Comparison of ENCODE assay signal across 19 cellular contexts in the genomic region with DNA sequence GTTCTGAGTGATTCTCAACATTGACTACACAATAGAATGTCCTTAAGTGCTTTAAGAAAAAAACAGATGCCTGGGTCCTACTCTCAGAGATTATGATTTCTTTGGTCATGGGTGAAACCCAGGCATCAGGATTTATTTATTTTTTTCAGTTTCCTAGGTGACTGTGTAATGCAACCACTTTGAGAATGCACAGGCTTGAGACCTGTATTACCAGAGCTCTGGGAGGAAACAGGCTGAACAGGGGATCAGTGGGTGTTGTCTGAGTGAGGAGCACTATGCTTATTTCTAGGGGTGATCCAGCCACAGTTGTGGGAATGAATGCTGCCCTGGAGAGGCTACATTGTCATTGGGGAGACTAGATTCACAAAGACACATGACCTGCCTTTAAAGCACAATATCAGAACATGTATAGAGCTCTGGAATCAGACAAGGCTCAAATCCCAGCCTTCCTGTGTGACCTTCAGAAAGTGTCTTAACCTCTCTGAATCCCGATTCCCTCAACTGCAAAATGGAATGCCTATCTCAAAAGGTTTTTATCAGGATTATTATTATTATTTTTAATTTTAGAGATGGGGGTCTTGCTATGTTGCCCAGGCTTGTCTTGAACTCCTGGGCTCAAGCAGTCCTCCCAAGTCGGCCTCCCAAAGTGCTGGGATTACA.
A peak's percentile ranks its signal among the peaks of the same experiment; 100 is the strongest.
DNase-seq lines count a peak whose midpoint lies in the region; ATAC-seq, FAIRE-seq and TF ChIP-seq lines count a peak whose summit lies in the region.
"Had no signal": no experiment of that assay in that cellular context is flagged by ENCODE, and none has a peak within 500 bp of the region (broad histone marks: within the 10 kb centered on the region; RNA-seq: fewer than 3 reads in every experiment).

No MANE protein-coding gene starts in this region.

- WGBS in smooth muscle cell (ENCODE audit: low lambda C conversion rate): 92% methylated on average over 2 of the region's 2 CpGs
- 67 to 80% methylated on average over 1 to 2 of the region's 2 CpGs for WGBS in esophagus squamous epithelium, 2 donors

- TF ChIP-seq CTCF in WTC11 (IDR thresholded peaks at IDR 0.05): no peak
- TF ChIP-seq CTCF in smooth muscle cell (IDR thresholded peaks at IDR 0.05; ENCODE audit: borderline replicate concordance, insufficient read depth, poor library complexity, severe bottlenecking): no peak
- no peak for TF ChIP-seq CTCF in esophagus squamous epithelium (IDR thresholded peaks at IDR 0.05)

- no peak overlapping the region for H2AFZ ChIP-seq in smooth muscle cell (ENCODE audit: low read depth)

- H3K4me1 ChIP-seq in smooth muscle cell (ENCODE audit: low read depth): peaks cover 14% of the 10 kb centered on the region
- peaks cover 0 to 11% (median 0%) of the 10 kb centered on the region in 3 donors for H3K4me1 ChIP-seq in esophagus squamous epithelium
- H3K4me1 ChIP-seq: adrenal gland, uterus had no signal

- peak overlapping the region; percentile 51 for H3K4me2 ChIP-seq in smooth muscle cell

- H3K4me3 ChIP-seq in smooth muscle cell (no peak overlapping the region), esophagus squamous epithelium (no peak overlapping the region)
- H3K4me3 ChIP-seq: adrenal gland, uterus had no signal

- CTCF ChIA-PET in WTC11 (lab: Charles Lee): interaction anchor here (0.7 to 1.2 kb wide), 2 partner anchors 24 to 116 kb away, joined by 3 to 5 read pairs; no protein-coding TSS in a partner anchor

- no peaks in the 10 kb centered on the region for H3K79me2 ChIP-seq in smooth muscle cell (ENCODE audit: low read depth)

- H3K27me3 Mint-ChIP-seq in WTC11 (ENCODE audit: low read depth): no peaks in the 10 kb centered on the region
- H3K27me3 Mint-ChIP-seq: activated CD8-positive, alpha-beta T cell treated with anti-CD3 and anti-CD28 coated beads for 36 hours; CD4-positive, alpha-beta T cell; stimulated activated naive CD8-positive, alpha-beta T cell treated with anti-CD3 and anti-CD28 coated beads, Interleukin-15, amount 100 ng/mL, for 72 hours had no signal

- no peak overlapping the region for H3K4me3 Mint-ChIP-seq in WTC11
- H3K4me3 Mint-ChIP-seq: activated CD8-positive, alpha-beta T cell treated with anti-CD3 and anti-CD28 coated beads for 36 hours; activated T-helper 17 cell treated with anti-CD3 and anti-CD28 coated beads, Interleukin-2, amount 50 U/mL, for 72 hours; CD4-positive, alpha-beta T cell; natural killer cell treated with Interleukin-12 subunit alpha and Interleukin-12 subunit beta and Interleukin-15 and Interleukin-18, amount 100 ng/mL, for 72 hours; stimulated activated naive CD8-positive, alpha-beta T cell treated with anti-CD3 and anti-CD28 coated beads, Interleukin-15, amount 100 ng/mL, for 72 hours had no signal

- no peak; the same call in 1 of the 2 replicates for ATAC-seq in WTC11
- ATAC-seq: activated CD8-positive, alpha-beta T cell treated with anti-CD3 and anti-CD28 coated beads for 36 hours; activated T-helper 17 cell treated with anti-CD3 and anti-CD28 coated beads, Interleukin-2, amount 50 U/mL, for 72 hours; natural killer cell treated with Interleukin-12 subunit alpha and Interleukin-12 subunit beta and Interleukin-15 and Interleukin-18, amount 100 ng/mL, for 72 hours; stimulated activated naive CD8-positive, alpha-beta T cell treated with anti-CD3 and anti-CD28 coated beads, Interleukin-15, amount 100 ng/mL, for 72 hours had no signal

- no peaks in the 10 kb centered on the region; the same call in 1 of the 2 replicates for H3K36me3 Mint-ChIP-seq in WTC11
- H3K36me3 Mint-ChIP-seq: natural killer cell treated with Interleukin-12 subunit alpha and Interleukin-12 subunit beta and Interleukin-15 and Interleukin-18, amount 100 ng/mL, for 72 hours had no signal

- peak overlapping the region; percentile 97 for H3K27ac Mint-ChIP-seq in WTC11
- H3K27ac Mint-ChIP-seq: activated CD8-positive, alpha-beta T cell treated with anti-CD3 and anti-CD28 coated beads for 36 hours; activated T-helper 17 cell treated with anti-CD3 and anti-CD28 coated beads, Interleukin-2, amount 50 U/mL, for 72 hours; CD4-positive, alpha-beta T cell; natural killer cell treated with Interleukin-12 subunit alpha and Interleukin-12 subunit beta and Interleukin-15 and Interleukin-18, amount 100 ng/mL, for 72 hours had no signal

- H4K20me1 ChIP-seq in smooth muscle cell (ENCODE audit: low read depth): no peaks in the 10 kb centered on the region

- intact Hi-C loops in esophagus squamous epithelium (cut with DNase I): no loop called here

- POLR2A ChIA-PET in WTC11 (lab: Charles Lee): interaction anchor here (0.6 kb wide), 1 partner anchor 246 kb away, joined by 3 read pairs; no protein-coding TSS in a partner anchor

- H3K36me3 ChIP-seq in smooth muscle cell (ENCODE audit: low read depth): no peaks in the 10 kb centered on the region
- H3K36me3 ChIP-seq in esophagus squamous epithelium: no peaks in the 10 kb centered on the region
- H3K36me3 ChIP-seq: adrenal gland, uterus had no signal

- no peaks in the 10 kb centered on the region for H3F3A ChIP-seq in smooth muscle cell (ENCODE audit: low read depth)

- no peak overlapping the region for H3K9ac ChIP-seq in smooth muscle cell (ENCODE audit: low read depth)

- no peak for FAIRE-seq in frontal cortex (lab: Jason Lieb, UNC)

- H3K9me3 ChIP-seq in smooth muscle cell (replicated peaks; ENCODE audit: low read depth) (no peaks in the 10 kb centered on the region), esophagus squamous epithelium (no peaks in the 10 kb centered on the region)
- H3K9me3 ChIP-seq: adrenal gland, uterus had no signal

- H3K27me3 ChIP-seq in smooth muscle cell (ENCODE audit: low read depth) (no peaks in the 10 kb centered on the region), esophagus squamous epithelium (no peaks in the 10 kb centered on the region)
- H3K27me3 ChIP-seq: uterus had no signal

- H3K9me3 Mint-ChIP-seq in WTC11: no peaks in the 10 kb centered on the region
- H3K9me3 Mint-ChIP-seq: activated CD8-positive, alpha-beta T cell treated with anti-CD3 and anti-CD28 coated beads for 36 hours; activated T-helper 17 cell treated with anti-CD3 and anti-CD28 coated beads, Interleukin-2, amount 50 U/mL, for 72 hours; CD4-positive, alpha-beta T cell; natural killer cell treated with Interleukin-12 subunit alpha and Interleukin-12 subunit beta and Interleukin-15 and Interleukin-18, amount 100 ng/mL, for 72 hours; stimulated activated naive CD8-positive, alpha-beta T cell treated with anti-CD3 and anti-CD28 coated beads, Interleukin-15, amount 100 ng/mL, for 72 hours had no signal

- peak overlapping the region; percentile 39 for H3K27ac ChIP-seq in smooth muscle cell (ENCODE audit: low read depth)
- no peak overlapping the region for H3K27ac ChIP-seq in esophagus squamous epithelium
- H3K27ac ChIP-seq: adrenal gland, uterus, VCaP had no signal

- DNase-seq in NCI-H748 (lab: John Stamatoyannopoulos, UW; ENCODE audit: unreplicated experiment) (peak; percentile 7), NCI-H748 treated with DMSO at 0.1 percent for 48 hours (lab: John Stamatoyannopoulos, UW) (no peak), WTC11 (ENCODE audit: low spot score) (no peak), kidney tubule cell (ENCODE audit: low spot score) (peak; percentile 57), smooth muscle cell (lab: John Stamatoyannopoulos, UW; ENCODE audit: unreplicated experiment) (no peak), NCI-H1930 (lab: John Stamatoyannopoulos, UW) (no peak), frontal cortex (ENCODE audit: low spot score in 2 of 2) (no peak), esophagus squamous epithelium (lab: John Stamatoyannopoulos, UW) (no peak)
- DNase-seq: activated CD8-positive, alpha-beta T cell treated with anti-CD3 and anti-CD28 coated beads for 36 hours; CD4-positive, alpha-beta T cell; foreskin melanocyte; MM.1S; retina; stimulated activated naive CD8-positive, alpha-beta T cell treated with anti-CD3 and anti-CD28 coated beads, Interleukin-15, amount 100 ng/mL, for 72 hours; uterus had no signal

- no peak for TF ChIP-seq POLR2A in esophagus squamous epithelium (IDR thresholded peaks at IDR 0.05)

- peaks cover 62% of the 10 kb centered on the region for H3K4me1 Mint-ChIP-seq in WTC11
- H3K4me1 Mint-ChIP-seq: activated T-helper 17 cell treated with anti-CD3 and anti-CD28 coated beads, Interleukin-2, amount 50 U/mL, for 72 hours; stimulated activated naive CD8-positive, alpha-beta T cell treated with anti-CD3 and anti-CD28 coated beads, Interleukin-15, amount 100 ng/mL, for 72 hours had no signal

TF ChIP-seq in WTC11, 78 proteins besides CTCF, POLR2A, EP300 and RAD21 (continues in another document):
- TF ChIP-seq AFF4 (CRISPR knock-in tag; IDR thresholded peaks at IDR 0.05; ENCODE audit: borderline replicate concordance): no peak
- no peak for TF ChIP-seq ATF1 (CRISPR knock-in tag; IDR thresholded peaks at IDR 0.05)
- TF ChIP-seq GABPB1 (CRISPR knock-in tag; IDR thresholded peaks at IDR 0.05): no peak

Comparison
In these comparisons a context has a peak if more than half of its experiments do, and no peak if none do; other contexts are left out.
1. DNase-seq: peak in NCI-H748 (single experiment) and kidney tubule cell (single experiment); none in NCI-H748 treated with DMSO at 0.1 percent for 48 hours (single experiment), WTC11 (single experiment), smooth muscle cell (single experiment), NCI-H1930 (0 of 2), frontal cortex (0 of 2) and esophagus squamous epithelium (single experiment).